Comparison of ENCODE assay signal across 8 cellular contexts in the genomic region with DNA sequence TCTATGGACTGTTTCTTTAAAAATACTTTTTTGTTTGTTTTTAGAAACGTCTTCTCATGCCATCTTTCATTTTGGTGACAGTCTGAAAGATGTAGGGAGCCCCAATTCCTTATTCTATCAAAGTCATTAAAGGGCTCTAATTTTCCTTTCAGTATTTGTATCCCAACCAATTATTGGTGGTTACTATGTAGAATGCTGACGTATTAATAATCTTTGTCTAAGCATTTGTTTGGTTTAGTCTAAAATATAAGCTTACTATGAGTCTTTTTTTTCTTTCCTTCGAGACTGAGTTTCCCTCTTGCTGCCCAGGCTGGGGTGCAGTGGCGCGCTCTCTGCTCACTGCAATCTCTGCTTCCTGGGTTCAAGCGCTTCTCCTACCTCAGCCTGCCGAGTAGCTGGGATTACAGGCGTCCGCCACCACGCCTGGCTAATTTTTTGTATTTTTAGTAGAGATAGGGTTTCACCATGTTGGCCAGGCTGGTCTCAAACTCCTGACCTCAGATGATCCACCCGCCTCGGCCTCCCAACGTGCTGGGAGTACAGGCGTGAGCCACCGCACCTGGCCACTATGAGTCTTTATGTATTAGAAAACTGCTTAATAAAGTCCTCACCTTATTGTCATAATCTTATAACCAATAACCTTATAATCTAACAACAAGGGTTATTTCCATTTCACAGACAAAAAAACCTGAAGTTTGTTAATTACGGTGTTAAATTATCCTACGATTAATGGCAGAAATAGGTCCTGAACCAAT. TPM values are rescaled to one million over a fixed set of nuclear protein-coding genes. Genes with fewer than 3 reads are reported as not detected.
A peak's percentile ranks its signal among the peaks of the same experiment; 100 is the strongest.
DNase-seq lines count a peak whose midpoint lies in the region; TF ChIP-seq lines count a peak whose summit lies in the region.

No MANE protein-coding gene starts in this region.

- H3K36me3 Mint-ChIP-seq in chondrocyte (ENCODE audit: low read depth), result peaks cover 4% of the 10 kb centered on the region

- H3K4me3 Mint-ChIP-seq in chondrocyte (ENCODE audit: unreplicated experiment), result peak overlapping the region; percentile 85

- no peaks in the 10 kb centered on the region for H4K20me1 ChIP-seq in Karpas-422 (ENCODE audit: insufficient read depth, low read depth, low read length)

- H2AFZ ChIP-seq in Karpas-422 (ENCODE audit: low read length), result peak overlapping the region; percentile 77; the same call in 1 of the 2 replicates

- peaks cover 32% of the 10 kb centered on the region for H3K4me1 Mint-ChIP-seq in chondrocyte (ENCODE audit: low read depth)

- H3K4me1 ChIP-seq in A673 (ENCODE audit: insufficient read depth, low read length, poor library complexity, severe bottlenecking) (peaks cover 11% of the 10 kb centered on the region), Karpas-422 (ENCODE audit: low read length) (peaks cover 35% of the 10 kb centered on the region), mucosa of stomach (ENCODE audit: control insufficient read depth, insufficient read depth, low read length) (no peaks in the 10 kb centered on the region)

- H3K27me3 Mint-ChIP-seq in chondrocyte (ENCODE audit: low read depth), result no peaks in the 10 kb centered on the region

- H3K9ac ChIP-seq in Karpas-422 (ENCODE audit: low read length) (peak overlapping the region; percentile 86), mucosa of stomach (ENCODE audit: low read length) (peak overlapping the region; percentile 84)

- H3K4me3 ChIP-seq in A673 (ENCODE audit: low read depth, low read length, poor library complexity, severe bottlenecking) (peak overlapping the region; percentile 62), Karpas-422 (ENCODE audit: low read length) (peak overlapping the region; percentile 87), mucosa of stomach (ENCODE audit: low read length) (peak overlapping the region; percentile 88)

- TF ChIP-seq CTCF in A673 (conservative IDR thresholded peaks at IDR 0.05; ENCODE audit: low read depth, low read length) (no peak), chondrocyte (IDR thresholded peaks at IDR 0.05) (no peak)

- no peaks in the 10 kb centered on the region for H3K9me3 ChIP-seq in A673 (ENCODE audit: low read depth, low read length, poor library complexity, severe bottlenecking)
- H3K9me3 ChIP-seq in Karpas-422 (ENCODE audit: low read length), result no peaks in the 10 kb centered on the region
- no peaks in the 10 kb centered on the region for H3K9me3 ChIP-seq in mucosa of stomach (ENCODE audit: control insufficient read depth, low read length)

- BruUV-seq in A673 (replicated peaks; lab: Mats Ljungman, UMichigan), result TSS peak; percentile 45

- H3K27me3 ChIP-seq in A673 (replicated peaks; ENCODE audit: insufficient read depth, low read depth, low read length, poor library complexity), result no peaks in the 10 kb centered on the region
- H3K27me3 ChIP-seq in Karpas-422 (ENCODE audit: low read length), result no peaks in the 10 kb centered on the region
- no peaks in the 10 kb centered on the region for H3K27me3 ChIP-seq in mucosa of stomach (ENCODE audit: control insufficient read depth, insufficient read depth, low read length)

- POLR2A ChIA-PET in A673 (lab: Charles Lee; ENCODE audit: low non-redundant PET), result interaction anchor here (0.6 kb wide), 1 partner anchor 239 kb away, joined by 10 read pairs; no protein-coding TSS in a partner anchor

- CTCF ChIA-PET in A673 (lab: Charles Lee), result no interaction called here

- H3K36me3 ChIP-seq in A673 (ENCODE audit: insufficient read depth, low read length, poor library complexity, severe bottlenecking), result no peaks in the 10 kb centered on the region
- peaks cover 21% of the 10 kb centered on the region; the same call in 1 of the 2 replicates for H3K36me3 ChIP-seq in Karpas-422 (ENCODE audit: insufficient read depth, low read length)
- H3K36me3 ChIP-seq in mucosa of stomach (ENCODE audit: control insufficient read depth, insufficient read depth, low read length), result no peaks in the 10 kb centered on the region

- H3K27ac ChIP-seq in A673 (ENCODE audit: low read depth, low read length, poor library complexity, severe bottlenecking), result peak overlapping the region; percentile 79
- peak overlapping the region; percentile 91 for H3K27ac ChIP-seq in Karpas-422 (ENCODE audit: low read length)

- H3K4me2 ChIP-seq in Karpas-422 (ENCODE audit: low read depth, low read length, poor library complexity, severe bottlenecking), result peak overlapping the region; percentile 98

- DNase-seq in A673 (ENCODE audit: low spot score) (no peak), Karpas-422 (no peak), chondrocyte (ENCODE audit: low spot score) (no peak), NCI-H2029 treated with DMSO at 0.1 percent for 48 hours (lab: John Stamatoyannopoulos, UW) (no peak)
- DNase-seq in stimulated activated CD4-positive, alpha-beta T cell treated with anti-CD3 and anti-CD28 coated beads, Interleukin-4, amount 100 ng/mL, for 1 hour, result no peak
- no peak for DNase-seq in activated CD8-positive, alpha-beta memory T cell treated with anti-CD3 and anti-CD28 coated beads, Interleukin-2, amount 50 U/mL, for 48 hours
- no peak for DNase-seq in activated CD4-positive, CD25-positive, alpha-beta regulatory T cell treated with anti-CD3 and anti-CD28 coated beads, Interleukin-2, amount 50 U/mL, for 72 hours

- intact Hi-C loops in A673 (cut with micrococcal nuclease; ENCODE audit: unreplicated experiment), result loop anchor here (10.0 kb wide), 2 partner anchors 199 to 519 kb away; a partner anchor contains a TSS

- H3K27ac Mint-ChIP-seq in chondrocyte (ENCODE audit: unreplicated experiment), result peak overlapping the region; percentile 96

- no peaks in the 10 kb centered on the region for H3K9me2 ChIP-seq in Karpas-422 (replicated peaks; ENCODE audit: insufficient read depth, low read length)

- H3K79me2 ChIP-seq in Karpas-422 (ENCODE audit: low read length), result peaks cover 37% of the 10 kb centered on the region

- no peaks in the 10 kb centered on the region for H3K9me3 Mint-ChIP-seq in chondrocyte (ENCODE audit: low read depth)

RNA-seq across cellular contexts. Expression of a gene that starts 0.8 kb away (rescaled TPM):
- total RNA-seq in A673 (2021) (15.4 and 16.1 TPM in 2 replicates), chondrocyte (15.7 to 20.1 TPM (median 19.3 TPM) in 3 replicates)
- 41.8 and 58.7 TPM in 2 replicates for total RNA-seq in Karpas-422 (2014; rRNA removed; shearing (Covaris generic); ENCODE audit: low replicate concordance)
